In genomic region chrX:120453985-120454384, GRCh38 we compare ENCODE assay signal across 1 cellular context.
A peak's percentile ranks its signal among the peaks of the same experiment; 100 is the strongest.
TF ChIP-seq lines count a peak whose summit lies in the region.

No MANE protein-coding gene starts in this region.

TF ChIP-seq in K562, 482 proteins besides CTCF, POLR2A, EP300 and RAD21 (continues in another document):
- TF ChIP-seq CHD4 (IDR thresholded peaks at IDR 0.05; ENCODE audit: insufficient read depth, insufficient replicate concordance, low read depth, low read length, poor library complexity, severe bottlenecking) (no peak), BRF2 (IDR thresholded peaks at IDR 0.05; ENCODE audit: borderline replicate concordance, insufficient read depth, insufficient read length) (no peak), POLR3A (IDR thresholded peaks at IDR 0.05; ENCODE audit: borderline replicate concordance, extremely low read depth, insufficient read depth, insufficient read length) (no peak), C11orf30 (IDR thresholded peaks at IDR 0.05; ENCODE audit: low read depth) (no peak), MEIS2 (IDR thresholded peaks at IDR 0.05; ENCODE audit: partially characterized antibody) (peak; percentile 90), SMARCA4 (IDR thresholded peaks at IDR 0.05) (peak; percentile 70), E4F1 (CRISPR knock-in tag; IDR thresholded peaks at IDR 0.05; ENCODE audit: borderline replicate concordance) (no peak), ZNF740 (CRISPR knock-in tag; IDR thresholded peaks at IDR 0.05) (no peak), ZNF740 (tag; IDR thresholded peaks at IDR 0.05) (no peak), TARDBP (IDR thresholded peaks at IDR 0.05) (no peak), HDAC1 (IDR thresholded peaks at IDR 0.05) (no peak), RCOR1 (IDR thresholded peaks at IDR 0.05; ENCODE audit: borderline replicate concordance in 1 of 2, low read depth in 2 of 2, low read length in 2 of 2) (0 out of 4 replicates have a peak, but pooled peaks of 1 of the 2 experiments have one; percentile 29), THRA (IDR thresholded peaks at IDR 0.05) (no peak), TSC22D4 (tag; IDR thresholded peaks at IDR 0.05) (no peak), GATAD2B (IDR thresholded peaks at IDR 0.05; ENCODE audit: borderline replicate concordance) (no peak), CHD1 (IDR thresholded peaks at IDR 0.05; ENCODE audit: low read length) (no peak), SIRT6 (IDR thresholded peaks at IDR 0.05; ENCODE audit: low read depth, low read length) (no peak), U2AF2 (optimal IDR thresholded peaks at IDR 0.05; ENCODE audit: low read depth, low read length) (no peak), CREB3 (tag; conservative IDR thresholded peaks at IDR 0.05; ENCODE audit: low read depth) (no peak), TFAM (CRISPR knock-in tag; conservative IDR thresholded peaks at IDR 0.05) (no peak), ZNF407 (IDR thresholded peaks at IDR 0.05; ENCODE audit: low read depth) (no peak), PML (IDR thresholded peaks at IDR 0.05; ENCODE audit: low read length) (no peak), PPARD (CRISPR knock-in tag; IDR thresholded peaks at IDR 0.05) (no peak), ERF (CRISPR knock-in tag; IDR thresholded peaks at IDR 0.05) (no peak), NBN (IDR thresholded peaks at IDR 0.05; ENCODE audit: low read depth) (no peak), ARID1B (IDR thresholded peaks at IDR 0.05) (peak; percentile 64), BCOR (IDR thresholded peaks at IDR 0.05) (no peak), DMBX1 (CRISPR knock-in tag; IDR thresholded peaks at IDR 0.05; ENCODE audit: borderline replicate concordance) (no peak), EGR1 (conservative IDR thresholded peaks at IDR 0.05) (no peak), LEF1 (IDR thresholded peaks at IDR 0.05) (no peak), ESRRA (IDR thresholded peaks at IDR 0.05; ENCODE audit: borderline replicate concordance, low read depth) (no peak), THAP12 (CRISPR knock-in tag; IDR thresholded peaks at IDR 0.05) (no peak), IRF2 (CRISPR knock-in tag; IDR thresholded peaks at IDR 0.05) (no peak), STAT6 (CRISPR knock-in tag; IDR thresholded peaks at IDR 0.05) (no peak), GABPA (tag; conservative IDR thresholded peaks at IDR 0.05; ENCODE audit: low read depth) (peak; percentile 40; the same call in 1 of the 2 replicates), GATAD2A (IDR thresholded peaks at IDR 0.05) (no peak), ARHGAP35 (IDR thresholded peaks at IDR 0.05; ENCODE audit: partially characterized antibody) (no peak), FOXA3 (CRISPR knock-in tag; conservative IDR thresholded peaks at IDR 0.05 in 1 of 2, IDR thresholded peaks at IDR 0.05 in 1 of 2) (no peak), SUPT5H (IDR thresholded peaks at IDR 0.05) (no peak), ZBTB43 (CRISPR knock-in tag; IDR thresholded peaks at IDR 0.05) (no peak)
